Comparison of ENCODE assay signal across 1 cellular context in the genomic region with DNA sequence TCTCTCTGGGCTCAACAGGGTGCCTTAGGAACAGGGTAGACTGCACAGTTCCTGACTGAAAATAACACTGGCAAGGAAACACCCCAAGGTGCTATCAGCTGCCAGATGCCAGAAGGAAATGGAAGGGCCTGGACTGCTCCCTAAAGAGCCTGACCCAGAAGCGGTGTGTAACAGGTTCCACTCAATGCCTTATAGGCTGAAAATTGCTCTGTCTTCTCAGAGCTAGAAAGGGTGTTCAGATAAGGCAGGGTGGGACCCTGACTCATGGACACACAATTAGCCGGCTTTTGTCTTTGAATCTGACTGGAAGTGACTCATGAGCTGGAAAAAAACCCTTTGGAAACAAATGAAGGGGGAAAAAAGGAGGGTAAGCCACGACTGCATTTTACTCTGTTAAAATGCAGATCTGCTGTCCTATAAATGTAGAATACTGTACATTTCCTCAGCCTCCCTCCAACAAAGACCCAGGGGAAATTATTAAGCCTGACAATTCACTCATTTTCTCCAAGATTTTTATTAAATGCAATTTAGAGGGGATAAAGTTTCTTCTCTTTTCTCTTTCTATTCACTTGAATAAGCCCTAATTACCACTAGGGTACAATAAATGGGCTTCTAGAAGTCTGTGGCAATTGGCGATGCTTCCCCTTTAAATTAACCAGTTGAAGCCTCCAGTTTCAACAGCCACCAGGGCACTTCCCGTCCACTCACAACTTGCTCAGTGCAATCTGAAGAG.
A peak's percentile ranks its signal among the peaks of the same experiment; 100 is the strongest.
TF ChIP-seq lines count a peak whose summit lies in the region.

No MANE protein-coding gene starts in this region.

TF ChIP-seq in SK-N-SH, 30 proteins besides CTCF, POLR2A, EP300 and RAD21 (continued from another document):
- no peak for TF ChIP-seq RCOR1 (IDR thresholded peaks at IDR 0.05; ENCODE audit: low read length)
- no peak for TF ChIP-seq NRF1 (IDR thresholded peaks at IDR 0.05; ENCODE audit: low read depth, low read length)
- TF ChIP-seq FOXM1 (IDR thresholded peaks at IDR 0.05; ENCODE audit: low read depth), result no peak
- TF ChIP-seq TEAD4 (IDR thresholded peaks at IDR 0.05; ENCODE audit: borderline replicate concordance, insufficient read depth), result 0 out of 2 replicates have a peak, but pooled peaks have one; percentile 33
- peak; percentile 71 for TF ChIP-seq MEF2A (IDR thresholded peaks at IDR 0.05; ENCODE audit: borderline replicate concordance, low read depth)
- TF ChIP-seq, protein P1, sequence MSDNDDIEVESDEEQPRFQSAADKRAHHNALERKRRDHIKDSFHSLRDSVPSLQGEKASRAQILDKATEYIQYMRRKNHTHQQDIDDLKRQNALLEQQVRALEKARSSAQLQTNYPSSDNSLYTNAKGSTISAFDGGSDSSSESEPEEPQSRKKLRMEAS (IDR thresholded peaks at IDR 0.05; ENCODE audit: low read depth), result peak; percentile 38; the same call in 1 of the 2 replicates
- peak; percentile 55 for TF ChIP-seq PBX3 (IDR thresholded peaks at IDR 0.05)
- TF ChIP-seq, protein P2, sequence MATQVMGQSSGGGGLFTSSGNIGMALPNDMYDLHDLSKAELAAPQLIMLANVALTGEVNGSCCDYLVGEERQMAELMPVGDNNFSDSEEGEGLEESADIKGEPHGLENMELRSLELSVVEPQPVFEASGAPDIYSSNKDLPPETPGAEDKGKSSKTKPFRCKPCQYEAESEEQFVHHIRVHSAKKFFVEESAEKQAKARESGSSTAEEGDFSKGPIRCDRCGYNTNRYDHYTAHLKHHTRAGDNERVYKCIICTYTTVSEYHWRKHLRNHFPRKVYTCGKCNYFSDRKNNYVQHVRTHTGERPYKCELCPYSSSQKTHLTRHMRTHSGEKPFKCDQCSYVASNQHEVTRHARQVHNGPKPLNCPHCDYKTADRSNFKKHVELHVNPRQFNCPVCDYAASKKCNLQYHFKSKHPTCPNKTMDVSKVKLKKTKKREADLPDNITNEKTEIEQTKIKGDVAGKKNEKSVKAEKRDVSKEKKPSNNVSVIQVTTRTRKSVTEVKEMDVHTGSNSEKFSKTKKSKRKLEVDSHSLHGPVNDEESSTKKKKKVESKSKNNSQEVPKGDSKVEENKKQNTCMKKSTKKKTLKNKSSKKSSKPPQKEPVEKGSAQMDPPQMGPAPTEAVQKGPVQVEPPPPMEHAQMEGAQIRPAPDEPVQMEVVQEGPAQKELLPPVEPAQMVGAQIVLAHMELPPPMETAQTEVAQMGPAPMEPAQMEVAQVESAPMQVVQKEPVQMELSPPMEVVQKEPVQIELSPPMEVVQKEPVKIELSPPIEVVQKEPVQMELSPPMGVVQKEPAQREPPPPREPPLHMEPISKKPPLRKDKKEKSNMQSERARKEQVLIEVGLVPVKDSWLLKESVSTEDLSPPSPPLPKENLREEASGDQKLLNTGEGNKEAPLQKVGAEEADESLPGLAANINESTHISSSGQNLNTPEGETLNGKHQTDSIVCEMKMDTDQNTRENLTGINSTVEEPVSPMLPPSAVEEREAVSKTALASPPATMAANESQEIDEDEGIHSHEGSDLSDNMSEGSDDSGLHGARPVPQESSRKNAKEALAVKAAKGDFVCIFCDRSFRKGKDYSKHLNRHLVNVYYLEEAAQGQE (IDR thresholded peaks at IDR 0.05; ENCODE audit: low read depth, low read length), result no peak; the same call in 1 of the 2 replicates
- no peak for TF ChIP-seq MXI1 (IDR thresholded peaks at IDR 0.05; ENCODE audit: low read depth, low read length)
- TF ChIP-seq CHD2 (IDR thresholded peaks at IDR 0.05; ENCODE audit: low read length, partially characterized antibody), result no peak
- TF ChIP-seq, protein P3, sequence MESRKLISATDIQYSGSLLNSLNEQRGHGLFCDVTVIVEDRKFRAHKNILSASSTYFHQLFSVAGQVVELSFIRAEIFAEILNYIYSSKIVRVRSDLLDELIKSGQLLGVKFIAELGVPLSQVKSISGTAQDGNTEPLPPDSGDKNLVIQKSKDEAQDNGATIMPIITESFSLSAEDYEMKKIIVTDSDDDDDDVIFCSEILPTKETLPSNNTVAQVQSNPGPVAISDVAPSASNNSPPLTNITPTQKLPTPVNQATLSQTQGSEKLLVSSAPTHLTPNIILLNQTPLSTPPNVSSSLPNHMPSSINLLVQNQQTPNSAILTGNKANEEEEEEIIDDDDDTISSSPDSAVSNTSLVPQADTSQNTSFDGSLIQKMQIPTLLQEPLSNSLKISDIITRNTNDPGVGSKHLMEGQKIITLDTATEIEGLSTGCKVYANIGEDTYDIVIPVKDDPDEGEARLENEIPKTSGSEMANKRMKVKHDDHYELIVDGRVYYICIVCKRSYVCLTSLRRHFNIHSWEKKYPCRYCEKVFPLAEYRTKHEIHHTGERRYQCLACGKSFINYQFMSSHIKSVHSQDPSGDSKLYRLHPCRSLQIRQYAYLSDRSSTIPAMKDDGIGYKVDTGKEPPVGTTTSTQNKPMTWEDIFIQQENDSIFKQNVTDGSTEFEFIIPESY (IDR thresholded peaks at IDR 0.05; ENCODE audit: borderline replicate concordance, low read depth), result no peak; the same call in 1 of the 2 replicates
- TF ChIP-seq ELF1 (IDR thresholded peaks at IDR 0.05), result no peak
- TF ChIP-seq POLR2AphosphoS5 (IDR thresholded peaks at IDR 0.05; ENCODE audit: low read depth, low read length), result peak; percentile 45; the same call in 1 of the 2 replicates
- no peak for TF ChIP-seq YY1 (IDR thresholded peaks at IDR 0.05; ENCODE audit: low read depth)
- no peak for TF ChIP-seq USF2 (IDR thresholded peaks at IDR 0.05; ENCODE audit: borderline replicate concordance, low read depth, low read length)
- TF ChIP-seq TCF12 (IDR thresholded peaks at IDR 0.05), result peak; percentile 61
- TF ChIP-seq FOXJ3 (CRISPR knock-in tag; IDR thresholded peaks at IDR 0.05), result no peak
- peak; percentile 88 for TF ChIP-seq JUND (IDR thresholded peaks at IDR 0.05)
- TF ChIP-seq TAF1 (IDR thresholded peaks at IDR 0.05; ENCODE audit: borderline replicate concordance, low read depth, low read length), result peak; percentile 33; the same call in 1 of the 2 replicates
- TF ChIP-seq EZH2phosphoT487 (IDR thresholded peaks at IDR 0.05; ENCODE audit: borderline replicate concordance, low read depth), result no peak
